6 cellular contexts compared by ENCODE assay signal in the genomic region with DNA sequence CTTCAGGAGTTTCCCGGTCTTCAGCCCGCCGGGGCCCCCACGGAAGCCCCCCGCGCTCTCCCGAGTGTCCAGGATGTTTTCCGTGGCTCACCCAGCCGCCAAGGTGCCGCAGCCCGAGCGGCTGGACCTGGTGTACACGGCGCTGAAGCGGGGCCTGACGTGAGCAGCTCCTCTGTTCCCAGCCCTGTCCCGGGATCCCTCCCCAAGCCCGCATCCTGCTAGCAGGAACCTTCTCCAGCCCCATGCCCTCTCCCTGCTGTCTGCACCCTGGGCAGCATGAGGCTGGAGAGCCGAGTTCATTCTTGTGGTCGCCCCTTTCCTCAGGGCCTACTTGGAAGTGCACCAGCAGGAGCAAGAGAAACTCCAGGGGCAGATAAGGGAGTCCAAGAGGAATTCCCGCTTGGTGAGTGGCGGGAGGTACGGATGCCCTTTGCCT. TPM values are rescaled to one million over a fixed set of nuclear protein-coding genes. Genes with fewer than 3 reads are reported as not detected.
DNase-seq lines count a peak whose midpoint lies in the region; ATAC-seq and TF ChIP-seq lines count a peak whose summit lies in the region.

No MANE protein-coding gene starts in this region.

- H3K36me3 Mint-ChIP-seq in MCF 10A (ENCODE audit: insufficient read depth, unreplicated experiment): peaks cover 29% of the 10 kb centered on the region

- no peak for ATAC-seq in upper lobe of left lung (ENCODE audit: low FRiP score in 2 of 2)
- no peak for ATAC-seq in left lobe of liver

- H3K4me1 Mint-ChIP-seq in MCF 10A (ENCODE audit: insufficient read depth, unreplicated experiment): peaks cover 42% of the 10 kb centered on the region

- POLR2A ChIA-PET in MCF 10A (lab: Yijun Ruan, JAX): no interaction called here

- no peaks in the 10 kb centered on the region for H3K27me3 Mint-ChIP-seq in MCF 10A (ENCODE audit: insufficient read depth, unreplicated experiment)

- no peak overlapping the region for H3K4me3 Mint-ChIP-seq in MCF 10A (ENCODE audit: unreplicated experiment)

- H3K4me3 ChIP-seq in breast epithelium (peak overlapping the region; percentile 77 to 91 (median 85)), iPS-18a (ENCODE audit: low read length) (peak overlapping the region; percentile 54), upper lobe of left lung (peak overlapping the region; percentile 62 to 81 (median 73))

- TF ChIP-seq EP300 in upper lobe of left lung (IDR thresholded peaks at IDR 0.05): no peak

- 29 to 48% methylated on average over 10 to 21 of the region's 23 CpGs for WGBS in upper lobe of left lung, 2 donors

- TF ChIP-seq POLR2A in breast epithelium (IDR thresholded peaks at IDR 0.05) (no peak), upper lobe of left lung (IDR thresholded peaks at IDR 0.05) (no peak)

- no peaks in the 10 kb centered on the region for H3K27me3 ChIP-seq in breast epithelium
- H3K27me3 ChIP-seq in iPS-18a (ENCODE audit: control insufficient read depth, insufficient read depth, low read length): peaks cover 80% of the 10 kb centered on the region
- no peaks in the 10 kb centered on the region for H3K27me3 ChIP-seq in upper lobe of left lung

- no peaks in the 10 kb centered on the region for H3K9me3 ChIP-seq in breast epithelium
- H3K9me3 ChIP-seq in iPS-18a (ENCODE audit: control insufficient read depth, low read depth, low read length): no peaks in the 10 kb centered on the region
- H3K9me3 ChIP-seq in upper lobe of left lung: no peaks in the 10 kb centered on the region

- H3K27ac Mint-ChIP-seq in MCF 10A (ENCODE audit: low read depth, unreplicated experiment): no peak overlapping the region

- CTCF ChIA-PET in MCF 10A (lab: Yijun Ruan, JAX): interaction anchor here (0.5 kb wide), 1 partner anchor 105 kb away, joined by 4 read pairs; no protein-coding TSS in a partner anchor

- no peak overlapping the region for H3K9ac ChIP-seq in iPS-18a (ENCODE audit: low read length)

- H3K36me3 ChIP-seq in breast epithelium: no peaks in the 10 kb centered on the region
- H3K36me3 ChIP-seq in iPS-18a (ENCODE audit: control insufficient read depth, low read depth, low read length): no peaks in the 10 kb centered on the region
- peaks cover 15 to 55% (median 38%) of the 10 kb centered on the region in 4 donors for H3K36me3 ChIP-seq in upper lobe of left lung

- no peaks in the 10 kb centered on the region for H3K9me3 Mint-ChIP-seq in MCF 10A (ENCODE audit: unreplicated experiment)

- BruUV-seq in MCF 10A (replicated peaks; lab: Mats Ljungman, UMichigan): no TSS peak

- DNase-seq in breast epithelium (ENCODE audit: low spot score in 2 of 2) (no peak), MCF 10A (ENCODE audit: unreplicated experiment) (no peak), upper lobe of left lung (no peak), left lobe of liver (ENCODE audit: low spot score) (no peak)
- no peak for DNase-seq in stimulated activated CD4-positive, alpha-beta T cell treated with anti-CD3 and anti-CD28 coated beads, Interleukin-2, amount 100 ng/mL, for 24 hours

- peaks cover 3 to 7% of the 10 kb centered on the region in 2 donors for H3K4me1 ChIP-seq in breast epithelium
- H3K4me1 ChIP-seq in iPS-18a (ENCODE audit: control insufficient read depth, low read depth, low read length): peaks cover 9% of the 10 kb centered on the region
- H3K4me1 ChIP-seq in upper lobe of left lung: peaks cover 42 to 79% (median 69%) of the 10 kb centered on the region in 4 donors

- intact Hi-C loops in breast epithelium (cut with DNase I; ENCODE audit: low total_unique reads): loop anchor here (5.0 to 10.0 kb wide), 2 partner anchors 119 to 386 kb away; no protein-coding TSS in a partner anchor
- intact Hi-C loops in MCF 10A (cut with micrococcal nuclease): no loop called here

- peak overlapping the region; percentile 81 to 96 for H3K27ac ChIP-seq in breast epithelium
- H3K27ac ChIP-seq in iPS-18a (ENCODE audit: low read length): no peak overlapping the region
- H3K27ac ChIP-seq in upper lobe of left lung: peak overlapping the region; percentile 92 to 97 (median 96)

- TF ChIP-seq CTCF in breast epithelium (IDR thresholded peaks at IDR 0.05) (no peak), MCF 10A (IDR thresholded peaks at IDR 0.05; ENCODE audit: unreplicated experiment) (no peak), upper lobe of left lung (IDR thresholded peaks at IDR 0.05) (no peak)

RNA-seq across cellular contexts. Expression of gene RIPOR1, which starts 10.1 kb away (rescaled TPM):
- total RNA-seq in breast epithelium (10 to 100 TPM; 32.0 to 50.5 (median 33.4) TPM), MCF 10A (2022) (43.2 and 69.1 TPM in 2 replicates), upper lobe of left lung (100 to 1,000 TPM in 4 of 6 donors, 10 to 100 TPM in 2; 76.9 to 183 (median 113) TPM), left lobe of liver (29.7 TPM)

RNA-seq across cellular contexts. Expression of gene CTCF, which starts 23.6 kb away (rescaled TPM):
- total RNA-seq in breast epithelium (10 to 100 TPM; 27.8 to 51.7 (median 38.0) TPM), MCF 10A (2022) (29.7 and 40.6 TPM in 2 replicates), upper lobe of left lung (10 to 100 TPM; 29.7 to 42.6 (median 34.2) TPM), left lobe of liver (13.4 TPM)

RNA-seq across cellular contexts. Expression of gene AGRP, which starts 55.3 kb away (rescaled TPM):
- total RNA-seq in breast epithelium (not detected), MCF 10A (2022) (not detected in 2 replicates), upper lobe of left lung (1 to 10 TPM in 3 of 6 donors, not detected in 3; 3.5 to 7.6 (median 3.8) TPM), left lobe of liver (not detected)

RNA-seq across cellular contexts. Expression of gene ATP6V0D1, which starts 57.7 kb away (rescaled TPM):
- total RNA-seq in breast epithelium (100 to 1,000 TPM; 101 to 122 (median 104) TPM), MCF 10A (2022) (50.5 and 50.7 TPM in 2 replicates), upper lobe of left lung (100 to 1,000 TPM in 4 of 6 donors, 10 to 100 TPM in 2; 69.1 to 221 (median 147) TPM), left lobe of liver (48.2 TPM)
